2 cellular contexts compared by ENCODE assay signal in genomic region chr10:87935290-87936141, GRCh38.
TF ChIP-seq lines count a peak whose summit lies in the region.

No MANE protein-coding gene starts in this region.

TF ChIP-seq in SK-N-SH treated with all-trans-retinoic acid at 6 μM for 48 hours, 23 proteins besides CTCF, POLR2A, EP300 and RAD21 (continued from another document):
- no peak for TF ChIP-seq TSHZ2 (CRISPR knock-in tag; IDR thresholded peaks at IDR 0.05)
- TF ChIP-seq ISL1 (CRISPR knock-in tag; IDR thresholded peaks at IDR 0.05): peak; percentile 31; the same call in 1 of the 2 replicates

TF ChIP-seq in SK-N-SH, 30 proteins besides CTCF, POLR2A, EP300 and RAD21 (continued from another document):
- TF ChIP-seq GABPA (IDR thresholded peaks at IDR 0.05; ENCODE audit: low read depth) (no peak), USF2 (IDR thresholded peaks at IDR 0.05; ENCODE audit: borderline replicate concordance, low read depth, low read length) (no peak), POLR2AphosphoS5 (IDR thresholded peaks at IDR 0.05; ENCODE audit: low read depth, low read length) (no peak), FOXJ3 (CRISPR knock-in tag; IDR thresholded peaks at IDR 0.05) (no peak), EZH2phosphoT487 (IDR thresholded peaks at IDR 0.05; ENCODE audit: borderline replicate concordance, low read depth) (no peak), NFIC (IDR thresholded peaks at IDR 0.05; ENCODE audit: borderline replicate concordance) (no peak), FOSL2 (IDR thresholded peaks at IDR 0.05; ENCODE audit: borderline replicate concordance, low read depth) (no peak), PBX3 (IDR thresholded peaks at IDR 0.05) (no peak)
